26 cellular contexts compared by ENCODE assay signal in genomic region chr1:210800756-210801155, GRCh38.
"Had no signal": no experiment of that assay in that cellular context is flagged by ENCODE, and none has a peak within 500 bp of the region (broad histone marks: within the 10 kb centered on the region; RNA-seq: fewer than 3 reads in every experiment).

No MANE protein-coding gene starts in this region.

- ATAC-seq: activated CD4-positive, CD25-positive, alpha-beta regulatory T cell treated with anti-CD3 and anti-CD28 coated beads, Interleukin-2, amount 50 U/mL, for 24 hours; left lobe of liver; lower lobe of right lung; naive thymus-derived CD8-positive, alpha-beta T cell; pancreas; psoas muscle; stimulated activated naive B cell treated with anti-CD40 and anti-IgM and Interleukin-4, amounts not matched to agents 10 μg/mL and 1 μg/mL and 100 μg/mL, for 72 hours; upper lobe of right lung had no signal

- DNase-seq: activated CD4-positive, alpha-beta T cell treated with anti-CD3 and anti-CD28 coated beads for 48 hours; activated CD4-positive, alpha-beta T cell treated with anti-CD3 and anti-CD28 coated beads, Interleukin-2, amount 50 U/mL, for 48 hours; activated CD8-positive, alpha-beta memory T cell treated with anti-CD3 and anti-CD28 coated beads for 24 hours; activated effector memory CD4-positive, alpha-beta T cell treated with anti-CD3 and anti-CD28 coated beads, Interleukin-2, amount 50 U/mL, for 16 hours; activated naive CD4-positive, alpha-beta T cell treated with anti-CD3 and anti-CD28 coated beads for 36 hours; activated naive CD8-positive, alpha-beta T cell treated with anti-CD3 and anti-CD28 coated beads, Interleukin-2, amount 10 ng/mL, durations not matched to agents 7 days and 5 days; amniotic stem cell; central memory CD4-positive, alpha-beta T cell; foreskin melanocyte; kidney glomerular epithelial cell; lower lobe of right lung; mesenchymal stem cell; naive thymus-derived CD8-positive, alpha-beta T cell; nucleus accumbens; pancreas; psoas muscle; stimulated activated CD4-positive, alpha-beta T cell treated with anti-CD3 and anti-CD28 coated beads, Interleukin-15, amount 100 ng/mL, for 24 hours; stimulated activated CD4-positive, alpha-beta T cell treated with anti-CD3 and anti-CD28 coated beads, Interleukin-2, amount 100 ng/mL, for 24 hours; stimulated activated naive B cell treated with anti-CD40 and anti-IgM and Interleukin-4, amounts not matched to agents 10 μg/mL and 1 μg/mL and 100 μg/mL, for 72 hours; stomach; T1000; thyroid gland; upper lobe of right lung; WERI-Rb-1 had no signal
